In the genomic region with DNA sequence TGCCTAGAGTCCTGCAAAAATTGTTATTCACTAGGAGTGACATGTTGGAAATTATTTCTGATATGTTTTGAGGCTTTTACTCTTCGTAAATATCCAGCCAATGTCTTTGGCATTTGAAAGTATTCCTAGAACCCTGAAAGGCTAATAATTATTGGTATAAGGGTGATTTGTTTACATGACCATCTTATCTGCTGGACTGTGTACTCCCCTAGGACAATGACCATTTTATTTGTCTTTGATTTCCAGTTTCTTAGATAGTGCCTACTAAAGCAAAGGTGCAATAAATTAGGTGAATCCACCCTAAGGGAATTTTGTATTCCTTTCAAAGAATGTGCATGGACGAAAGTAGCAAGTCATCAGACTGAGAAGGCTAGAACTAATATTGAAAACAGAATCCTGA, we compare ENCODE assay signal across 31 cellular contexts.
"Had no signal": no experiment of that assay in that cellular context is flagged by ENCODE, and none has a peak within 500 bp of the region (broad histone marks: within the 10 kb centered on the region; RNA-seq: fewer than 3 reads in every experiment).

No MANE protein-coding gene starts in this region.

- H3K4me1 ChIP-seq: esophagus muscularis mucosa, gastrocnemius medialis had no signal

- H3K9me3 ChIP-seq: gastrocnemius medialis had no signal

- H3K27me3 Mint-ChIP-seq: activated B cell treated with CpG ODN at 0.5 μM for 24 hours, T-helper 17 cell had no signal

- H3K4me3 Mint-ChIP-seq: activated B cell treated with CpG ODN at 0.5 μM for 24 hours; activated CD8-positive, alpha-beta T cell treated with anti-CD3 and anti-CD28 coated beads for 36 hours; activated naive CD8-positive, alpha-beta T cell; activated T-cell treated with anti-CD3 and anti-CD28 coated beads, Interleukin-2, amount 50 U/mL, for 4 hours; activated T-helper 17 cell treated with anti-CD3 and anti-CD28 coated beads, Interleukin-2, amount 50 U/mL, for 72 hours; central memory CD8-positive, alpha-beta T cell; effector memory CD8-positive, alpha-beta T cell; T-helper 17 cell; T-helper 2 cell treated with Interferon-gamma antibody and Interleukin-4, amounts not matched to agents 5 μg/mL and 100 μg/mL, for 36 hours had no signal

- H3K27me3 ChIP-seq: brain microvascular endothelial cell, esophagus muscularis mucosa, foreskin keratinocyte, gastrocnemius medialis had no signal

- ATAC-seq: activated CD4-positive, CD25-positive, alpha-beta regulatory T cell treated with anti-CD3 and anti-CD28 coated beads, Interleukin-2, amount 50 U/mL, for 24 hours; activated CD8-positive, alpha-beta T cell treated with anti-CD3 and anti-CD28 coated beads for 36 hours; activated T-cell treated with anti-CD3 and anti-CD28 coated beads, Interleukin-2, amount 50 U/mL, for 4 hours; activated T-helper 17 cell treated with anti-CD3 and anti-CD28 coated beads, Interleukin-2, amount 50 U/mL, for 72 hours; effector memory CD8-positive, alpha-beta T cell; foreskin keratinocyte; gastrocnemius medialis; T-helper 17 cell had no signal

- H3K4me1 Mint-ChIP-seq: activated B cell treated with CpG ODN at 0.5 μM for 24 hours; activated T-helper 17 cell treated with anti-CD3 and anti-CD28 coated beads, Interleukin-2, amount 50 U/mL, for 72 hours; central memory CD8-positive, alpha-beta T cell had no signal

- DNase-seq: activated B cell treated with CpG ODN at 0.5 μM for 24 hours; activated CD4-positive, alpha-beta T cell treated with anti-CD3 and anti-CD28 coated beads for 48 hours; activated CD4-positive, alpha-beta T cell treated with anti-CD3 and anti-CD28 coated beads, Interleukin-2, amount 50 U/mL, for 1 hour; activated CD4-positive, alpha-beta T cell treated with anti-CD3 and anti-CD28 coated beads, Interleukin-2, amount 50 U/mL, for 48 hours; activated CD8-positive, alpha-beta memory T cell treated with anti-CD3 and anti-CD28 coated beads for 24 hours; activated CD8-positive, alpha-beta T cell treated with anti-CD3 and anti-CD28 coated beads for 36 hours; activated effector memory CD4-positive, alpha-beta T cell treated with Interleukin-2 at 50 U/mL for 16 hours; activated gamma-delta T cell treated with Interleukin-2 at 50 U/mL for 16 hours; activated naive CD4-positive, alpha-beta T cell treated with anti-CD3 and anti-CD28 coated beads, Interleukin-2, amount 50 U/mL, for 16 hours; activated naive CD4-positive, alpha-beta T cell treated with Interleukin-2 at 50 U/mL for 16 hours; activated T-cell treated with anti-CD3 and anti-CD28 coated beads, Interleukin-2, amount 50 U/mL, for 4 hours; amniotic stem cell; anterior cingulate cortex; brain microvascular endothelial cell; cortex of kidney; dermis blood vessel endothelial cell; effector CD4-positive, alpha-beta T cell; effector memory CD8-positive, alpha-beta T cell; erythroblast; foreskin keratinocyte; gastrocnemius medialis; T-helper 1 cell; T-helper 17 cell; T1000; WERI-Rb-1 had no signal

- H3K27ac ChIP-seq: brain microvascular endothelial cell, esophagus muscularis mucosa, foreskin keratinocyte, gastrocnemius medialis, WERI-Rb-1 had no signal

- H3K27ac Mint-ChIP-seq: activated B cell treated with CpG ODN at 0.5 μM for 24 hours; activated CD8-positive, alpha-beta T cell treated with anti-CD3 and anti-CD28 coated beads for 36 hours; activated naive CD8-positive, alpha-beta T cell; activated T-helper 17 cell treated with anti-CD3 and anti-CD28 coated beads, Interleukin-2, amount 50 U/mL, for 72 hours; effector memory CD8-positive, alpha-beta T cell; T-helper 17 cell; T-helper 2 cell treated with Interferon-gamma antibody and Interleukin-4, amounts not matched to agents 5 μg/mL and 100 μg/mL, for 36 hours had no signal

- H3K36me3 ChIP-seq: brain microvascular endothelial cell, esophagus muscularis mucosa, gastrocnemius medialis, WERI-Rb-1 had no signal

- H3K4me3 ChIP-seq: esophagus muscularis mucosa, gastrocnemius medialis had no signal

- H3K9me3 Mint-ChIP-seq: effector memory CD8-positive, alpha-beta T cell; T-helper 2 cell treated with Interferon-gamma antibody and Interleukin-4, amounts not matched to agents 5 μg/mL and 100 μg/mL, for 36 hours had no signal
